ENCODE assay signal across 1 cellular context in genomic region chr2:2229898-2230817, GRCh38.
TF ChIP-seq lines count a peak whose summit lies in the region.

No MANE protein-coding gene starts in this region.

TF ChIP-seq in WTC11, 78 proteins besides CTCF, POLR2A, EP300 and RAD21 (continued from another document):
- no peak for TF ChIP-seq ZNF532 (CRISPR knock-in tag; IDR thresholded peaks at IDR 0.05; ENCODE audit: borderline replicate concordance)
- TF ChIP-seq NR2C2 (CRISPR knock-in tag; IDR thresholded peaks at IDR 0.05): no peak
- no peak for TF ChIP-seq CREB1 (CRISPR knock-in tag; IDR thresholded peaks at IDR 0.05)
TF ChIP-seq in WTC11: peak in this region for 0.
